Comparison of ENCODE assay signal across 8 cellular contexts in genomic region chr16:48384305-48384981, GRCh38. TPM values are rescaled to one million over a fixed set of nuclear protein-coding genes. Genes with fewer than 3 reads are reported as not detected.
A peak's percentile ranks its signal among the peaks of the same experiment; 100 is the strongest.
DNase-seq lines count a peak whose midpoint lies in the region; ATAC-seq, FAIRE-seq and TF ChIP-seq lines count a peak whose summit lies in the region.

No MANE protein-coding gene starts in this region.

- peaks cover 5% of the 10 kb centered on the region for H3K36me3 Mint-ChIP-seq in activated CD4-positive, alpha-beta T cell treated with anti-CD3 and anti-CD28 coated beads, Interleukin-2, amount 10 ng/mL, durations not matched to agents 7 days and 5 days (ENCODE audit: low read depth)

- peak overlapping the region; percentile 86 for H3K4me2 ChIP-seq in Karpas-422 (ENCODE audit: low read depth, low read length, poor library complexity, severe bottlenecking)

- no peaks in the 10 kb centered on the region for H3K9me3 ChIP-seq in Karpas-422 (ENCODE audit: low read length)
- H3K9me3 ChIP-seq in lung (ENCODE audit: control insufficient read depth in 2 of 2, insufficient read depth in 1 of 2, low read length in 1 of 2), result no peaks in the 10 kb centered on the region

- TF ChIP-seq CTCF in lung (IDR thresholded peaks at IDR 0.05; ENCODE audit: control extremely low read depth, extremely low read depth), result no peak

- no peak for TF ChIP-seq POLR2A in H54 (IDR thresholded peaks at IDR 0.05; ENCODE audit: low read depth, low read length)

- FAIRE-seq in H54 (lab: Jason Lieb, UNC), result no peak

- DNase-seq in activated CD4-positive, CD25-positive, alpha-beta regulatory T cell (lab: John Stamatoyannopoulos, UW), result no peak
- peak; percentile 42 for DNase-seq in H54 (ENCODE audit: insufficient read length, low spot score)
- peak; percentile 47 for DNase-seq in Karpas-422
- peak; percentile 37 for DNase-seq in activated CD4-positive, alpha-beta T cell treated with anti-CD3 and anti-CD28 coated beads, Interleukin-2, amount 10 ng/mL, durations not matched to agents 7 days and 5 days
- DNase-seq in effector CD8-positive, alpha-beta T cell (lab: John Stamatoyannopoulos, UW), result peak; percentile 8
- no peak for DNase-seq in lung (ENCODE audit: low spot score)
- DNase-seq in substantia nigra (lab: John Stamatoyannopoulos, UW), result peak in 47 of 49 donors; percentile 13 to 80 (median 53)

- 0 to 1% methylated on average over 47 to 72 of the region's 72 CpGs for WGBS in lung, 2 donors

- H4K20me1 ChIP-seq in Karpas-422 (ENCODE audit: insufficient read depth, low read depth, low read length), result peaks cover 45% of the 10 kb centered on the region

- H3K36me3 ChIP-seq in Karpas-422 (ENCODE audit: insufficient read depth, low read length) (no peaks in the 10 kb centered on the region), lung (ENCODE audit: control insufficient read depth in 2 of 2, insufficient read depth in 2 of 2, low read length in 2 of 2) (no peaks in the 10 kb centered on the region)

- ATAC-seq in activated CD4-positive, CD25-positive, alpha-beta regulatory T cell treated with anti-CD3 and anti-CD28 coated beads, Interleukin-2, amount 50 U/mL, for 24 hours, result peak; percentile 31 to 40
- peak; percentile 67 for ATAC-seq in lung (ENCODE audit: insufficient read depth, low FRiP score)

- H3K9me2 ChIP-seq in Karpas-422 (replicated peaks; ENCODE audit: insufficient read depth, low read length), result no peaks in the 10 kb centered on the region

- H3K27ac ChIP-seq in Karpas-422 (ENCODE audit: low read length) (no peak overlapping the region), lung (ENCODE audit: low read depth in 1 of 2, low read length in 1 of 2) (peak overlapping the region; percentile 96 to 100), substantia nigra (ENCODE audit: low read depth, low read length, poor library complexity, severe bottlenecking) (peak overlapping the region; percentile 93)

- H3K4me3 Mint-ChIP-seq in activated CD4-positive, alpha-beta T cell treated with anti-CD3 and anti-CD28 coated beads, Interleukin-2, amount 10 ng/mL, durations not matched to agents 7 days and 5 days, result peak overlapping the region; percentile 99

- POLR2A ChIA-PET in activated CD4-positive, alpha-beta T cell treated with anti-CD3 and anti-CD28 coated beads, Interleukin-2, amount 10 ng/mL, durations not matched to agents 7 days and 5 days (lab: Charles Lee), result no interaction called here

- CTCF ChIA-PET in activated CD4-positive, alpha-beta T cell treated with anti-CD3 and anti-CD28 coated beads, Interleukin-2, amount 10 ng/mL, durations not matched to agents 7 days and 5 days (lab: Charles Lee), result interaction anchor here (1.2 to 1.7 kb wide), 2 partner anchors 15 to 244 kb away, joined by 3 to 5 read pairs; no protein-coding TSS in a partner anchor

- H2AFZ ChIP-seq in Karpas-422 (ENCODE audit: low read length), result no peak overlapping the region

- peaks cover 45% of the 10 kb centered on the region for H3K79me2 ChIP-seq in Karpas-422 (ENCODE audit: low read length)

- peak overlapping the region; percentile 94 for H3K27ac Mint-ChIP-seq in activated CD4-positive, alpha-beta T cell treated with anti-CD3 and anti-CD28 coated beads, Interleukin-2, amount 10 ng/mL, durations not matched to agents 7 days and 5 days

- H3K4me3 ChIP-seq in Karpas-422 (ENCODE audit: low read length) (peak overlapping the region; percentile 81), lung (peak overlapping the region; percentile 87)

- H3K4me1 ChIP-seq in Karpas-422 (ENCODE audit: low read length), result peaks cover 19% of the 10 kb centered on the region
- H3K4me1 ChIP-seq in lung (ENCODE audit: control insufficient read depth in 2 of 2, insufficient read depth in 2 of 2, low read length in 2 of 2), result peaks cover 13 to 21% of the 10 kb centered on the region in 2 donors

- no peaks in the 10 kb centered on the region for H3K27me3 Mint-ChIP-seq in activated CD4-positive, alpha-beta T cell treated with anti-CD3 and anti-CD28 coated beads, Interleukin-2, amount 10 ng/mL, durations not matched to agents 7 days and 5 days

- H3K4me1 Mint-ChIP-seq in activated CD4-positive, alpha-beta T cell treated with anti-CD3 and anti-CD28 coated beads, Interleukin-2, amount 10 ng/mL, durations not matched to agents 7 days and 5 days, result peaks cover 28% of the 10 kb centered on the region

- H3K27me3 ChIP-seq in Karpas-422 (ENCODE audit: low read length) (no peaks in the 10 kb centered on the region), lung (ENCODE audit: control insufficient read depth, insufficient read depth) (no peaks in the 10 kb centered on the region)

- H3K9me3 Mint-ChIP-seq in activated CD4-positive, alpha-beta T cell treated with anti-CD3 and anti-CD28 coated beads, Interleukin-2, amount 10 ng/mL, durations not matched to agents 7 days and 5 days, result no peaks in the 10 kb centered on the region

- peak overlapping the region; percentile 84 for H3K9ac ChIP-seq in Karpas-422 (ENCODE audit: low read length)

RNA-seq across cellular contexts. Expression of gene SIAH1, which starts 0.8 kb away (rescaled TPM):
- total RNA-seq in Karpas-422 (2014; rRNA removed; shearing (Covaris generic); ENCODE audit: low replicate concordance), result 9.3 and 12.2 TPM in 2 replicates
- total RNA-seq in activated CD4-positive, alpha-beta T cell treated with anti-CD3 and anti-CD28 coated beads, Interleukin-2, amount 10 ng/mL, durations not matched to agents 7 days and 5 days, result 10 to 100 TPM; 13.5 to 13.7 TPM
- 10 to 100 TPM; 22.3 to 53.2 TPM for total RNA-seq in lung
- polyA plus RNA-seq in lung, result 10 to 100 TPM; 15.6 to 16.0 TPM

Comparison
In these comparisons a context has a peak if more than half of its experiments do, and no peak if none do; other contexts are left out.
1. DNase-seq: peak in H54 (single experiment), Karpas-422 (single experiment), activated CD4-positive, alpha-beta T cell treated with anti-CD3 and anti-CD28 coated beads, Interleukin-2, amount 10 ng/mL, durations not matched to agents 7 days and 5 days (single experiment), effector CD8-positive, alpha-beta T cell (single experiment) and substantia nigra (47 of 49); none in activated CD4-positive, CD25-positive, alpha-beta regulatory T cell (0 of 4) and lung (single experiment).